ENCODE assay signal across 8 cellular contexts in the genomic region with DNA sequence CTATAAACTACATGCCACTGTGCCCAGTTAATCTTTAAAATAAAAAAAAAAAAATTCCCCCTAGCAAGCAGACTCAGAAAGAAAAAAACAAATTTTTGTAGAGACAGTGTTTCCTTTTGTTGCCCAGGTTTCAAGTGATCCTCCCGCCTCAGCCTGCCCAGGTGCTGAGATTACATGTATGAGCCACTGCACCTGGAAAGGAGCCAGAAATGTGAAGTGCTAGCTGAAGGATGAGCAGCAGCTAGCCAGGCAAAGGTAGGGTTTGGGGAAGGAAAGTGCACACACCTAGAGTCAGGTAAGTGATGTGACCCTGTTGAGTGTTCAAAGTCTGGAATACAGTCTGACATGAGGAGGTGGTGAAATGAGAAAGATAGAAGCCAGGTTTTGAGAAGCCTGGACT.
DNase-seq lines count a peak whose midpoint lies in the region; ATAC-seq and TF ChIP-seq lines count a peak whose summit lies in the region.

No MANE protein-coding gene starts in this region.

- H3K4me2 ChIP-seq in DOHH2 (ENCODE audit: low read length): peak overlapping the region; percentile 77

- no peak overlapping the region for H3K27ac Mint-ChIP-seq in nephron progenitor cell

- 0 out of 2 replicates have a peak, but pooled peaks cover 3% of the 10 kb centered on the region for H3F3A ChIP-seq in DOHH2 (ENCODE audit: control insufficient read depth, insufficient read depth)

- no peaks in the 10 kb centered on the region for H3K27me3 ChIP-seq in DOHH2 (ENCODE audit: control insufficient read depth, low read length)

- no peaks in the 10 kb centered on the region for H4K20me1 ChIP-seq in DOHH2 (ENCODE audit: control insufficient read depth, insufficient read depth, low read depth, low read length)

- peaks cover 30% of the 10 kb centered on the region for H3K4me1 Mint-ChIP-seq in nephron progenitor cell

- H3K4me1 ChIP-seq in DOHH2 (ENCODE audit: control insufficient read depth, low read length): peaks cover 19% of the 10 kb centered on the region

- peaks cover 35% of the 10 kb centered on the region for H3K36me3 ChIP-seq in DOHH2 (ENCODE audit: control insufficient read depth, low read length)

- H3K79me2 ChIP-seq in DOHH2 (ENCODE audit: control insufficient read depth, low read length): peaks cover 46% of the 10 kb centered on the region

- in situ Hi-C loops in astrocyte of the cerebellum (cut with HindIII; ENCODE audit: low sequenced_read_pairs): no loop called here

- no peaks in the 10 kb centered on the region for H3K9me3 ChIP-seq in DOHH2 (ENCODE audit: control insufficient read depth, insufficient read depth, low read length)

- peak overlapping the region; percentile 21; the same call in 1 of the 2 replicates for H3K4me3 ChIP-seq in DOHH2 (ENCODE audit: low read length)
- H3K4me3 ChIP-seq in astrocyte of the cerebellum (ENCODE audit: low read depth, low read length): peak overlapping the region; percentile 84

- DNase-seq in NCI-H187 (lab: John Stamatoyannopoulos, UW) (peak; percentile 41 to 81), astrocyte of the cerebellum (ENCODE audit: low read depth) (no peak), nephron progenitor cell (no peak), OCI-M2 (lab: John Stamatoyannopoulos, UW; ENCODE audit: unreplicated experiment) (no peak), GDM1 (lab: John Stamatoyannopoulos, UW) (no peak), GM10266 (ENCODE audit: extremely low spot score) (no peak)

- H3K4me3 Mint-ChIP-seq in nephron progenitor cell: peak overlapping the region; percentile 98

- no peaks in the 10 kb centered on the region for H3K9me2 ChIP-seq in DOHH2 (replicated peaks; ENCODE audit: control insufficient read depth, low read length)

- no peak overlapping the region for H3K27ac ChIP-seq in DOHH2 (ENCODE audit: low read depth, low read length)

- peaks cover 18% of the 10 kb centered on the region for H3K36me3 Mint-ChIP-seq in nephron progenitor cell (ENCODE audit: low read depth)

- H3K27me3 Mint-ChIP-seq in nephron progenitor cell (ENCODE audit: low read depth, poor library complexity): peaks cover 3% of the 10 kb centered on the region

- ATAC-seq in HG02571 (IDR thresholded peaks at IDR 0.05; ENCODE audit: unreplicated experiment): no peak

- H3K9me3 Mint-ChIP-seq in nephron progenitor cell: no peaks in the 10 kb centered on the region

- TF ChIP-seq CTCF in DOHH2 (IDR thresholded peaks at IDR 0.05; ENCODE audit: low read depth, low read length, poor library complexity, severe bottlenecking) (no peak), astrocyte of the cerebellum (IDR thresholded peaks at IDR 0.05; ENCODE audit: low read depth, low read length, missing control alignments) (no peak), nephron progenitor cell (IDR thresholded peaks at IDR 0.05) (no peak), GM10266 (IDR thresholded peaks at IDR 0.05; ENCODE audit: control insufficient read depth, insufficient read depth, low read depth, missing control alignments) (no peak)

Comparison
In these comparisons a context has a peak if more than half of its experiments do, and no peak if none do; other contexts are left out.
1. DNase-seq: peak in NCI-H187 (2 of 2); none in astrocyte of the cerebellum (single experiment), nephron progenitor cell (single experiment), OCI-M2 (single experiment), GDM1 (single experiment) and GM10266 (single experiment).